Comparison of ENCODE assay signal across 19 cellular contexts in the genomic region with DNA sequence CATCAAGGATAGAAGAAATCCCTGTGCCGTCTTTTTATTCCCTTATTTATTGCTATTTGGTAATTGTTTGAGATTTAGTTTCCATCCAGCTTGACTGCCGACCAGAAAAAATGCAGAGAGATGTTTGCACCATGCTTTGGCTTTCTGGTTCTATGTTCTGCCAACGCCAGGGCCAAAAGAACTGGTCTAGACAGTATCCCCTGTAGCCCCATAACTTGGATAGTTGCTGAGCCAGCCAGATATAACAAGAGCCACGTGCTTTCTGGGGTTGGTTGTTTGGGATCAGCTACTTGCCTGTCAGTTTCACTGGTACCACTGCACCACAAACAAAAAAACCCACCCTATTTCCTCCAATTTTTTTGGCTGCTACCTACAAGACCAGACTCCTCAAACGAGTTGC.
DNase-seq lines count a peak whose midpoint lies in the region; ATAC-seq and TF ChIP-seq lines count a peak whose summit lies in the region.
"Had no signal": no experiment of that assay in that cellular context is flagged by ENCODE, and none has a peak within 500 bp of the region (broad histone marks: within the 10 kb centered on the region; RNA-seq: fewer than 3 reads in every experiment).

No MANE protein-coding gene starts in this region.

- H3K27me3 ChIP-seq in cardiac muscle cell (no peaks in the 10 kb centered on the region), Panc1 (ENCODE audit: control insufficient read depth, insufficient read depth, low read length) (no peaks in the 10 kb centered on the region)
- H3K27me3 ChIP-seq: BLaER1 had no signal

- ATAC-seq in Right ventricle myocardium inferior (no peak), Panc1 (no peak), sciatic nerve (peak; percentile 68)
- ATAC-seq: CD8-positive, alpha-beta T cell; GM12878; GM23338; HCT116 had no signal

- intact Hi-C loops in Right ventricle myocardium inferior (cut with DNase I) = no loop called here
- intact Hi-C loops in Panc1 (cut with micrococcal nuclease; ENCODE audit: unreplicated experiment) = no loop called here
- intact Hi-C loops in sciatic nerve (cut with DNase I) = loop anchor here (5.0 kb wide), 1 partner anchor 1523 kb away; no protein-coding TSS in a partner anchor

- CTCF ChIA-PET in Panc1 (lab: Charles Lee) = no interaction called here

- peaks cover 34% of the 10 kb centered on the region for H3K36me3 ChIP-seq in cardiac muscle cell
- 0 out of 2 replicates have a peak, but pooled peaks cover 4% of the 10 kb centered on the region for H3K36me3 ChIP-seq in Panc1 (ENCODE audit: control insufficient read depth, insufficient read depth, low read length)
- H3K36me3 ChIP-seq: BLaER1 had no signal

- DNase-seq in cardiac muscle cell (ENCODE audit: low read depth in 1 of 2, low spot score in 1 of 2) = no peak
- no peak for DNase-seq in Right ventricle myocardium inferior (ENCODE audit: missing footprints)
- DNase-seq in Panc1 (ENCODE audit: low read depth, low spot score) = no peak
- DNase-seq in sciatic nerve (ENCODE audit: low spot score) = no peak
- DNase-seq in central memory CD4-positive, alpha-beta T cell = no peak
- DNase-seq in COR-L47 (lab: John Stamatoyannopoulos, UW) = no peak
- DNase-seq: CD4-positive, CD25-positive, alpha-beta regulatory T cell; CD8-positive, alpha-beta T cell; DMS 273 treated with DMSO at 0.1 percent for 48 hours; DMS79; EL; GDM1; H9 had no signal

- H3K9me3 ChIP-seq in cardiac muscle cell (ENCODE audit: low read depth) = no peaks in the 10 kb centered on the region
- H3K9me3 ChIP-seq in Panc1 (ENCODE audit: control insufficient read depth, insufficient read depth, low read depth, low read length) = no peaks in the 10 kb centered on the region; the same call in 1 of the 2 replicates
- H3K9me3 ChIP-seq: BLaER1 had no signal

- POLR2A ChIA-PET in Panc1 (lab: Charles Lee) = no interaction called here

- TF ChIP-seq CTCF in cardiac muscle cell (IDR thresholded peaks at IDR 0.05; ENCODE audit: low read depth, low read length) = no peak
- TF ChIP-seq CTCF in Panc1 (IDR thresholded peaks at IDR 0.05) = no peak

- H3K27ac ChIP-seq in cardiac muscle cell (peak overlapping the region; percentile 78), Panc1 (ENCODE audit: low read length) (peak overlapping the region; percentile 73; the same call in 1 of the 2 replicates)
- H3K27ac ChIP-seq: 22Rv1, BLaER1, C4-2B had no signal

- H3K4me1 ChIP-seq in cardiac muscle cell (ENCODE audit: low read depth) (peaks cover 12% of the 10 kb centered on the region), Panc1 (ENCODE audit: control insufficient read depth, insufficient read depth, low read length) (no peaks in the 10 kb centered on the region; the same call in 1 of the 2 replicates)
- H3K4me1 ChIP-seq: BLaER1 had no signal

- BruUV-seq in Panc1 (replicated peaks; lab: Mats Ljungman, UMichigan) = no TSS peak

- H3K4me3 ChIP-seq in cardiac muscle cell = no peak overlapping the region
- no peak overlapping the region for H3K4me3 ChIP-seq in Panc1 (ENCODE audit: low read depth in 2 of 2, low read length in 2 of 2)
- H3K4me3 ChIP-seq: BLaER1, GM12878, GM23338 had no signal

- in situ Hi-C loops in Panc1 (cut with HindIII; ENCODE audit: low pct_unique_long_range_greater_than_20kb, low sequenced_read_pairs) = no loop called here
